Comparison of ENCODE assay signal across 26 cellular contexts in genomic region chr5:175878021-175878420, GRCh38. TPM values are rescaled to one million over a fixed set of nuclear protein-coding genes. Genes with fewer than 3 reads are reported as not detected.
DNase-seq lines count a peak whose midpoint lies in the region; ATAC-seq, FAIRE-seq and TF ChIP-seq lines count a peak whose summit lies in the region.
"Had no signal": no experiment of that assay in that cellular context is flagged by ENCODE, and none has a peak within 500 bp of the region (broad histone marks: within the 10 kb centered on the region; RNA-seq: fewer than 3 reads in every experiment).

No MANE protein-coding gene starts in this region.

- peaks cover 9% of the 10 kb centered on the region for H3K79me2 ChIP-seq in HepG2 (ENCODE audit: insufficient read depth, low read length)

- POLR2A ChIA-PET in HepG2 (lab: Yijun Ruan, JAX) = no interaction called here

- TF ChIP-seq CTCF in HepG2 (CRISPR knock-in tag; IDR thresholded peaks at IDR 0.05) = no peak
- no peak for TF ChIP-seq CTCF in right lobe of liver (IDR thresholded peaks at IDR 0.05)

- peak overlapping the region; percentile 39 for H4K91ac ChIP-seq in mesenchymal stem cell (ENCODE audit: low read length)

- TF ChIP-seq RAD21 in HepG2 (CRISPR knock-in tag; IDR thresholded peaks at IDR 0.05) = no peak

- H3K9ac ChIP-seq in HepG2 (ENCODE audit: insufficient read depth, low read depth, low read length) (no peak overlapping the region), mesenchymal stem cell (ENCODE audit: low read length) (no peak overlapping the region)
- H3K9ac ChIP-seq: BLaER1 treated with 17β-estradiol and CSF1 and Interleukin-3, amounts not matched to agents 10 nM and 100 nM had no signal

- H2AFZ ChIP-seq in HepG2 (ENCODE audit: low read length) = no peak overlapping the region
- H2AFZ ChIP-seq in mesenchymal stem cell (ENCODE audit: low read depth, low read length) = no peak overlapping the region

- no peak overlapping the region for H3K4me3 Mint-ChIP-seq in immature natural killer cell
- H3K4me3 Mint-ChIP-seq: CD4-positive, alpha-beta T cell; CD8-positive, alpha-beta memory T cell had no signal

- H3K27ac ChIP-seq in HepG2 (ENCODE audit: extremely low read length, insufficient read depth, low read length) (no peak overlapping the region), right lobe of liver (no peak overlapping the region), mesenchymal stem cell (ENCODE audit: low read length, poor library complexity, severe bottlenecking) (no peak overlapping the region)
- H3K27ac ChIP-seq: 22Rv1; BLaER1 treated with 17β-estradiol and CSF1 and Interleukin-3, amounts not matched to agents 10 nM and 100 nM had no signal

- no peak overlapping the region for H3K18ac ChIP-seq in mesenchymal stem cell (ENCODE audit: low read depth in 1 of 2, low read length in 2 of 2)

- H3K4me1 Mint-ChIP-seq in immature natural killer cell = peaks cover 3 to 4% of the 10 kb centered on the region in 2 donors

- no peak overlapping the region for H2BK5ac ChIP-seq in mesenchymal stem cell (ENCODE audit: low read depth, low read length, poor library complexity, severe bottlenecking)

- peaks cover 12 to 16% (median 15%) of the 10 kb centered on the region in 3 donors for H3K27me3 Mint-ChIP-seq in immature natural killer cell (ENCODE audit: low read depth in 3 of 3)

- H3K36me3 Mint-ChIP-seq in immature natural killer cell = peaks cover 0 to 5% (median 4%) of the 10 kb centered on the region in 3 donors
- H3K36me3 Mint-ChIP-seq: CD14-positive monocyte had no signal

- no peak overlapping the region for H2BK12ac ChIP-seq in mesenchymal stem cell (ENCODE audit: low read length in 2 of 2)

- H3K27me3 ChIP-seq in HepG2 (ENCODE audit: control insufficient read depth in 1 of 2, insufficient read depth in 2 of 2, low read length in 2 of 2) (no peaks in the 10 kb centered on the region), right lobe of liver (no peaks in the 10 kb centered on the region), mesenchymal stem cell (ENCODE audit: control insufficient read depth in 1 of 2, insufficient read depth in 1 of 2, low read length in 2 of 2) (peaks cover 67 to 68% of the 10 kb centered on the region in 2 experiments)
- H3K27me3 ChIP-seq: BE2C had no signal

- in situ Hi-C loops in HepG2 (cut with HindIII; ENCODE audit: extremely low pct_ligation_motif_present, low pct_unique_long_range_greater_than_20kb) = loop anchor here (5.0 to 25.0 kb wide), 2 partner anchors 151 to 341 kb away; no protein-coding TSS in a partner anchor

- 95% methylated on average over 10 of the region's 10 CpGs for WGBS in HepG2 (ENCODE audit: low lambda C conversion rate)
- 52% methylated on average over 10 of the region's 10 CpGs for WGBS in right lobe of liver (ENCODE audit: insufficient coverage, low coverage, low lambda C conversion rate, missing lambda C conversion rate)
- 84% methylated on average over 10 of the region's 10 CpGs for WGBS in mesenchymal stem cell

- no peak overlapping the region for H3K27ac Mint-ChIP-seq in immature natural killer cell
- H3K27ac Mint-ChIP-seq: CD14-positive monocyte; CD4-positive, alpha-beta T cell; CD8-positive, alpha-beta memory T cell had no signal

- ATAC-seq in HepG2 (no peak), right lobe of liver (no peak)

- TF ChIP-seq EP300 in HepG2 (IDR thresholded peaks at IDR 0.05; ENCODE audit: low read depth in 2 of 2, low read length in 2 of 2) (no peak), HepG2 (CRISPR knock-in tag; IDR thresholded peaks at IDR 0.05; ENCODE audit: borderline replicate concordance) (no peak)

- no peaks in the 10 kb centered on the region for H4K20me1 ChIP-seq in HepG2 (ENCODE audit: insufficient read depth, low read length)

- no peaks in the 10 kb centered on the region for H3K79me1 ChIP-seq in mesenchymal stem cell (replicated peaks; ENCODE audit: low read length, poor library complexity, severe bottlenecking)

- no peak overlapping the region for H3K23ac ChIP-seq in mesenchymal stem cell (ENCODE audit: low read length in 2 of 2)

- H4K8ac ChIP-seq in mesenchymal stem cell (ENCODE audit: low read length) = no peak overlapping the region

- CTCF ChIA-PET in HepG2 (lab: Yijun Ruan, JAX; ENCODE audit: low intra/inter-chr PET ratio, low total read pairs) = no interaction called here

- FAIRE-seq in HepG2 (lab: Jason Lieb, UNC) = no peak
- FAIRE-seq: A204.1, D721Med, GM12891, GM18507, H54 had no signal

- DNase-seq in HepG2 (ENCODE audit: low spot score) = no peak
- DNase-seq in right lobe of liver = no peak
- DNase-seq in mesenchymal stem cell = no peak
- DNase-seq in posterior vena cava (ENCODE audit: low spot score) = peak; percentile 72
- DNase-seq in activated CD8-positive, alpha-beta memory T cell treated with anti-CD3 and anti-CD28 coated beads for 24 hours = no peak
- no peak for DNase-seq in immature natural killer cell
- DNase-seq in effector CD4-positive, alpha-beta T cell = no peak
- DNase-seq: ACHN; AML-193; BE2C; CD4-positive, alpha-beta T cell; CD8-positive, alpha-beta memory T cell; DMS 273 treated with DMSO at 0.1 percent for 48 hours; DMS79; EL; GF-D8; GOT3 had no signal

- H2AK5ac ChIP-seq in mesenchymal stem cell (ENCODE audit: low read length, severe bottlenecking) = no peak overlapping the region

- no peak overlapping the region for H3K4me3 ChIP-seq in HepG2 (replicated peaks in 1 of 3; ENCODE audit: insufficient read depth in 1 of 3, low read depth in 2 of 3, low read length in 3 of 3)
- H3K4me3 ChIP-seq in right lobe of liver = no peak overlapping the region
- no peak overlapping the region for H3K4me3 ChIP-seq in mesenchymal stem cell (ENCODE audit: insufficient read depth in 1 of 2, low read depth in 1 of 2, low read length in 2 of 2)
- H3K4me3 ChIP-seq: BLaER1 treated with 17β-estradiol and CSF1 and Interleukin-3, amounts not matched to agents 10 nM and 100 nM; HAP-1 had no signal

- peaks cover 63% of the 10 kb centered on the region for H3K4me1 ChIP-seq in HepG2 (ENCODE audit: insufficient read depth, low read length)
- H3K4me1 ChIP-seq in right lobe of liver = no peaks in the 10 kb centered on the region
- peaks cover 4% of the 10 kb centered on the region for H3K4me1 ChIP-seq in mesenchymal stem cell (ENCODE audit: control insufficient read depth, insufficient read depth, low read depth, low read length)
- H3K4me1 ChIP-seq: BLaER1 treated with 17β-estradiol and CSF1 and Interleukin-3, amounts not matched to agents 10 nM and 100 nM; HAP-1 had no signal

- no peak overlapping the region for H3K4ac ChIP-seq in mesenchymal stem cell (ENCODE audit: low read depth in 1 of 2, low read length in 2 of 2)

- H3K14ac ChIP-seq in mesenchymal stem cell (ENCODE audit: low read length in 2 of 2) = no peak overlapping the region

- H3K9me3 ChIP-seq in HepG2 (ENCODE audit: low read length) (no peaks in the 10 kb centered on the region), right lobe of liver (no peaks in the 10 kb centered on the region), mesenchymal stem cell (ENCODE audit: control insufficient read depth, low read length) (no peaks in the 10 kb centered on the region)
- H3K9me3 ChIP-seq: BE2C; BLaER1 treated with 17β-estradiol and CSF1 and Interleukin-3, amounts not matched to agents 10 nM and 100 nM; HAP-1 had no signal

- H3K36me3 ChIP-seq in HepG2 (replicated peaks in 1 of 2; ENCODE audit: control insufficient read depth in 1 of 2, insufficient read depth in 2 of 2, low read length in 2 of 2) (peaks cover 2 to 9% of the 10 kb centered on the region in 2 experiments; a peak in 2 of 5 replicates), right lobe of liver (no peaks in the 10 kb centered on the region), mesenchymal stem cell (ENCODE audit: control insufficient read depth in 1 of 2, insufficient read depth in 2 of 2, low read depth in 1 of 2, low read length in 2 of 2) (no peaks in the 10 kb centered on the region)
- H3K36me3 ChIP-seq: BLaER1 treated with 17β-estradiol and CSF1 and Interleukin-3, amounts not matched to agents 10 nM and 100 nM; HAP-1 had no signal

- TF ChIP-seq POLR2A in HepG2 (IDR thresholded peaks at IDR 0.05; ENCODE audit: insufficient read depth in 1 of 2, low read depth in 2 of 2, low read length in 2 of 2) = no peak
- TF ChIP-seq POLR2A in right lobe of liver (IDR thresholded peaks at IDR 0.05) = no peak

- H2BK15ac ChIP-seq in mesenchymal stem cell (ENCODE audit: low read depth, poor library complexity, severe bottlenecking) = no peak overlapping the region

- H3K4me2 ChIP-seq in HepG2 (ENCODE audit: low read depth, low read length) = no peak overlapping the region
- H3K4me2 ChIP-seq in mesenchymal stem cell (ENCODE audit: low read length, poor library complexity, severe bottlenecking) = no peak overlapping the region
- H3K4me2 ChIP-seq: BLaER1 treated with 17β-estradiol and CSF1 and Interleukin-3, amounts not matched to agents 10 nM and 100 nM had no signal

- peaks cover 0 to 7% (median 0%) of the 10 kb centered on the region in 6 donors for H3K9me3 Mint-ChIP-seq in immature natural killer cell

- no TSS peak for BruUV-seq in HepG2 (replicated peaks; lab: Mats Ljungman, UMichigan)

- intact Hi-C loops in HepG2 (cut with micrococcal nuclease; ENCODE audit: unreplicated experiment) = no loop called here
- intact Hi-C loops in right lobe of liver (cut with DNase I) = no loop called here
- intact Hi-C loops in posterior vena cava (cut with DNase I) = no loop called here

- peak overlapping the region; percentile 34 for H2BK120ac ChIP-seq in mesenchymal stem cell (ENCODE audit: low read depth, low read length)

RNA-seq across cellular contexts. Expression of gene CPLX2, which starts 6.6 kb away (rescaled TPM):
- total RNA-seq in HepG2 (2016; rRNA removed; fragmentation: Illumina TruSeq; extraction: Trizol) (76.7 and 78.2 TPM in 2 replicates), right lobe of liver (under 1 TPM in 2 of 6 experiments, not detected in 4; 0.18 to 0.56 TPM), posterior vena cava (not detected)
- 5.2 and 5.6 TPM in 2 replicates for total RNA-seq in HepG2 (2016; cell fraction: cytosol; rRNA removed; fragmentation: Illumina TruSeq; extraction: Trizol; ENCODE audit: low read depth)
- 71.9 and 77.2 TPM in 2 replicates for total RNA-seq in HepG2 (2016; cell fraction: insoluble cytoplasmic fraction; rRNA removed; fragmentation: Illumina TruSeq; extraction: Trizol)
- total RNA-seq in HepG2 (2016; cell fraction: membrane; rRNA removed; fragmentation: Illumina TruSeq; extraction: Trizol) = 30.7 and 32.7 TPM in 2 replicates
- 36.3 and 39.1 TPM in 2 replicates for total RNA-seq in HepG2 (2016; cell fraction: nucleus; rRNA removed; fragmentation: Illumina TruSeq; extraction: Trizol)
- polyA plus RNA-seq in HepG2 (2011; rRNA removed) (8.3 and 15.9 TPM in 2 replicates), immature natural killer cell (not detected)
- polyA plus RNA-seq in HepG2 (2011; cell fraction: cytosol; rRNA removed) = 7.9 and 22.0 TPM in 2 replicates
- polyA plus RNA-seq in HepG2 (2011; cell fraction: nucleus; rRNA removed) = 10.3 and 30.4 TPM in 2 replicates
- 15.3 and 18.2 TPM in 2 replicates for polyA plus RNA-seq in HepG2 (2012)
- polyA plus RNA-seq in HepG2 (2016; cell fraction: cytosol; fragmentation: Illumina TruSeq; extraction: Trizol; ENCODE audit: low read depth) = 3.4 and 4.4 TPM in 2 replicates
- polyA plus RNA-seq in HepG2 (2016; cell fraction: insoluble cytoplasmic fraction; fragmentation: Illumina TruSeq; extraction: Trizol; ENCODE audit: low read depth) = 78.3 and 86.6 TPM in 2 replicates
- 24.2 and 24.8 TPM in 2 replicates for polyA plus RNA-seq in HepG2 (2016; cell fraction: membrane; fragmentation: Illumina TruSeq; extraction: Trizol; ENCODE audit: low read depth)
- polyA plus RNA-seq in HepG2 (2016; cell fraction: nucleus; fragmentation: Illumina TruSeq; extraction: Trizol; ENCODE audit: insufficient read depth, low read depth) = 69.9 and 75.7 TPM in 2 replicates
- polyA minus RNA-seq in HepG2 (2011; rRNA and poly(A)+ RNA removed; ENCODE audit: low replicate concordance) = 27.3 TPM in 1 of 2 replicates, not detected in the other
- 4.8 and 16.6 TPM in 2 replicates for polyA minus RNA-seq in HepG2 (2011; cell fraction: cytosol; rRNA and poly(A)+ RNA removed)
- 4.5 and 6.4 TPM in 2 replicates for polyA minus RNA-seq in HepG2 (2011; cell fraction: nucleus; rRNA and poly(A)+ RNA removed)
- polyA plus RNA-seq in mesenchymal stem cell (2013, experiment 1 of 2) = not detected
- polyA plus RNA-seq in mesenchymal stem cell (2013, experiment 2 of 2) = 0.03 TPM
- total RNA-seq: CD4-positive, alpha-beta T cell; CD8-positive, alpha-beta memory T cell had no signal
- polyA plus RNA-seq: CD14-positive monocyte; CD8-positive, alpha-beta memory T cell had no signal
